1 cellular context compared by ENCODE assay signal in genomic region chr14:100616854-100617714, GRCh38.
A peak's percentile ranks its signal among the peaks of the same experiment; 100 is the strongest.
TF ChIP-seq lines count a peak whose summit lies in the region.

No MANE protein-coding gene starts in this region.

TF ChIP-seq in HepG2, 621 proteins besides CTCF, POLR2A, EP300 and RAD21:
- TF ChIP-seq ZNF124 (CRISPR knock-in tag; IDR thresholded peaks at IDR 0.05) (no peak), HNRNPLL (IDR thresholded peaks at IDR 0.05; ENCODE audit: low read depth, low read length, poor library complexity, severe bottlenecking) (no peak), ZNF7 (CRISPR knock-in tag; IDR thresholded peaks at IDR 0.05) (no peak), ERF (CRISPR knock-in tag; IDR thresholded peaks at IDR 0.05) (no peak), RARA (CRISPR knock-in tag; IDR thresholded peaks at IDR 0.05) (peak; percentile 73)
